ENCODE assay signal across 20 cellular contexts in genomic region chr5:76622076-76622475, GRCh38. TPM values are rescaled to one million over a fixed set of nuclear protein-coding genes. Genes with fewer than 3 reads are reported as not detected.
DNase-seq lines count a peak whose midpoint lies in the region; ATAC-seq and TF ChIP-seq lines count a peak whose summit lies in the region.
"Had no signal": no experiment of that assay in that cellular context is flagged by ENCODE, and none has a peak within 500 bp of the region (broad histone marks: within the 10 kb centered on the region; RNA-seq: fewer than 3 reads in every experiment).

No MANE protein-coding gene starts in this region.

- no peak overlapping the region for H3K27ac ChIP-seq in hepatocyte
- no peak overlapping the region for H3K27ac ChIP-seq in ascending aorta
- H3K27ac ChIP-seq: parathyroid adenoma, thyroid gland had no signal

- no peaks in the 10 kb centered on the region for H3K9me2 ChIP-seq in hepatocyte (replicated peaks; ENCODE audit: insufficient read depth)

- H3K79me2 ChIP-seq in hepatocyte, result no peaks in the 10 kb centered on the region
- H3K79me2 ChIP-seq: parathyroid adenoma had no signal

- WGBS in hepatocyte (ENCODE audit: low lambda C conversion rate, missing lambda C conversion rate), result 86% methylated on average over 5 of the region's 5 CpGs
- 62 to 74% methylated on average over 5 of the region's 5 CpGs for WGBS in lower leg skin, 2 donors

- H2AFZ ChIP-seq in hepatocyte, result no peak overlapping the region
- H2AFZ ChIP-seq: parathyroid adenoma had no signal

- no peaks in the 10 kb centered on the region for H3K27me3 ChIP-seq in adipocyte (replicated peaks; ENCODE audit: control insufficient read depth, insufficient read depth, low read length)
- H3K27me3 ChIP-seq in hepatocyte, result no peaks in the 10 kb centered on the region
- H3K27me3 ChIP-seq in ascending aorta, result no peaks in the 10 kb centered on the region
- H3K27me3 ChIP-seq: Peyer's patch, thyroid gland had no signal

- no peak for TF ChIP-seq POLR2A in lower leg skin (IDR thresholded peaks at IDR 0.05)

- no peaks in the 10 kb centered on the region for H3K36me3 ChIP-seq in adipocyte (ENCODE audit: control insufficient read depth, insufficient read depth, low read length, severe bottlenecking)
- no peaks in the 10 kb centered on the region for H3K36me3 ChIP-seq in hepatocyte (replicated peaks; ENCODE audit: insufficient read depth, low read depth)
- H3K36me3 ChIP-seq in ascending aorta, result no peaks in the 10 kb centered on the region
- H3K36me3 ChIP-seq: thyroid gland had no signal

- H4K20me1 ChIP-seq in hepatocyte (ENCODE audit: insufficient read depth, poor library complexity, severe bottlenecking), result no peaks in the 10 kb centered on the region

- no peak for TF ChIP-seq CTCF in hepatocyte (IDR thresholded peaks at IDR 0.05; ENCODE audit: poor library complexity)
- no peak for TF ChIP-seq CTCF in ascending aorta (IDR thresholded peaks at IDR 0.05)
- TF ChIP-seq CTCF in lower leg skin (IDR thresholded peaks at IDR 0.05), result no peak

- intact Hi-C loops in ascending aorta (cut with DNase I) (no loop called here), lower leg skin (cut with DNase I; ENCODE audit: low total_unique reads) (no loop called here)

- peak overlapping the region; percentile 40 for H3K4me2 ChIP-seq in hepatocyte

- no peak for ATAC-seq in GM18861 (IDR thresholded peaks at IDR 0.05; ENCODE audit: unreplicated experiment)
- ATAC-seq: HCT116; left colon; mucosa of descending colon; stimulated activated memory B cell treated with anti-CD40 and anti-IgM and Interleukin-4, amounts not matched to agents 10 μg/mL and 1 μg/mL and 100 μg/mL, for 72 hours had no signal

- H3K9ac ChIP-seq in adipocyte (ENCODE audit: low read length), result no peak overlapping the region
- H3K9ac ChIP-seq: parathyroid adenoma had no signal

- H3K4me3 ChIP-seq in adipocyte (ENCODE audit: low read length) (peak overlapping the region; percentile 42), hepatocyte (no peak overlapping the region), skeletal muscle cell (ENCODE audit: low read depth, low read length) (peak overlapping the region; percentile 41), ascending aorta (no peak overlapping the region), lower leg skin (ENCODE audit: low read depth, poor library complexity, severe bottlenecking) (no peak overlapping the region)
- H3K4me3 ChIP-seq: mucosa of descending colon, Peyer's patch, thyroid gland had no signal

- H3K9me3 ChIP-seq in adipocyte (ENCODE audit: control insufficient read depth, low read length) (no peaks in the 10 kb centered on the region), hepatocyte (ENCODE audit: low read depth) (no peaks in the 10 kb centered on the region), ascending aorta (no peaks in the 10 kb centered on the region)
- H3K9me3 ChIP-seq: mucosa of descending colon, Peyer's patch, thyroid gland had no signal

- peak; percentile 35 for DNase-seq in ELR (ENCODE audit: low read depth)
- peak; percentile 73 for DNase-seq in adipocyte (ENCODE audit: low read depth)
- no peak for DNase-seq in hepatocyte (ENCODE audit: low spot score)
- DNase-seq in skeletal muscle cell (ENCODE audit: low read depth), result no peak
- DNase-seq in ascending aorta (ENCODE audit: low spot score in 2 of 2), result no peak
- DNase-seq in lower leg skin (ENCODE audit: low spot score in 2 of 2), result no peak
- DNase-seq in amygdala (lab: John Stamatoyannopoulos, UW), result no peak
- DNase-seq: activated CD4-positive, alpha-beta T cell treated with anti-CD3 and anti-CD28 coated beads, Interleukin-2, amount 50 U/mL, for 4 hours; activated T-cell treated with anti-CD3 and anti-CD28 coated beads, Interleukin-2, amount 50 U/mL, for 24 hours; DMS53; left colon; mucosa of descending colon; NCI-H1436 treated with DMSO at 0.1 percent for 48 hours; Peyer's patch; stimulated activated CD4-positive, alpha-beta T cell treated with anti-CD3 and anti-CD28 coated beads, Interleukin-12 subunit alpha, Interleukin-12 subunit beta, amount 100 ng/mL, for 4 hours; thyroid gland had no signal

- H3K4me1 ChIP-seq in adipocyte (ENCODE audit: control insufficient read depth, insufficient read depth, low read length), result peaks cover 4% of the 10 kb centered on the region
- H3K4me1 ChIP-seq in hepatocyte (ENCODE audit: insufficient read depth), result no peaks in the 10 kb centered on the region
- no peaks in the 10 kb centered on the region for H3K4me1 ChIP-seq in ascending aorta
- H3K4me1 ChIP-seq: parathyroid adenoma, Peyer's patch, thyroid gland had no signal

RNA-seq across cellular contexts. Expression of gene F2RL2, which starts 1.1 kb away (rescaled TPM):
- total RNA-seq in hepatocyte (2.3 and 2.6 TPM in 2 replicates), ascending aorta (not detected), lower leg skin (1 to 10 TPM in 3 of 4 donors, under 1 TPM in 1; 0.55 to 1.8 (median 1.2) TPM)
- polyA plus RNA-seq in hepatocyte, result 1.5 and 1.9 TPM in 2 replicates

Comparison
In these comparisons a context has a peak if more than half of its experiments do, and no peak if none do; other contexts are left out.
1. DNase-seq: peak in ELR (single experiment) and adipocyte (single experiment); none in hepatocyte (single experiment), skeletal muscle cell (single experiment), ascending aorta (0 of 2), lower leg skin (0 of 2) and amygdala (0 of 56).
2. H3K4me3 ChIP-seq: peak in adipocyte (single experiment) and skeletal muscle cell (single experiment); none in hepatocyte (single experiment), ascending aorta (0 of 2) and lower leg skin (single experiment).